In genomic region chr16:69754143-69754468, GRCh38 we compare ENCODE assay signal across 8 cellular contexts. TPM values are rescaled to one million over a fixed set of nuclear protein-coding genes. Genes with fewer than 3 reads are reported as not detected.
DNase-seq lines count a peak whose midpoint lies in the region; ATAC-seq and TF ChIP-seq lines count a peak whose summit lies in the region.

No MANE protein-coding gene starts in this region.

- TF ChIP-seq POLR2A in NB4 (IDR thresholded peaks at IDR 0.05; ENCODE audit: extremely low read depth, insufficient read length), result no peak

- peaks cover 34 to 46% (median 40%) of the 10 kb centered on the region in 11 experiments for H3K36me3 ChIP-seq in BLaER1 treated with 17β-estradiol and CSF1 and Interleukin-3, amounts not matched to agents 10 nM and 100 nM
- H3K36me3 ChIP-seq in effector memory CD4-positive, alpha-beta T cell (ENCODE audit: control insufficient read depth, insufficient read depth, low read length), result peaks cover 21% of the 10 kb centered on the region
- H3K36me3 ChIP-seq in neural cell (ENCODE audit: insufficient read depth, low read length), result no peaks in the 10 kb centered on the region

- no peak for TF ChIP-seq CTCF in NB4 (IDR thresholded peaks at IDR 0.05; ENCODE audit: low read depth, low read length)
- TF ChIP-seq CTCF in neural cell (IDR thresholded peaks at IDR 0.05; ENCODE audit: poor library complexity, severe bottlenecking), result no peak

- peak overlapping the region; percentile 45 for H2AFZ ChIP-seq in neural cell (ENCODE audit: low read depth, low read length)

- no peaks in the 10 kb centered on the region for H3K9me3 ChIP-seq in BLaER1 treated with 17β-estradiol and CSF1 and Interleukin-3, amounts not matched to agents 10 nM and 100 nM (replicated peaks in 1 of 11)
- no peaks in the 10 kb centered on the region for H3K9me3 ChIP-seq in effector memory CD4-positive, alpha-beta T cell (ENCODE audit: control insufficient read depth, low read length)
- no peaks in the 10 kb centered on the region for H3K9me3 ChIP-seq in neural cell (ENCODE audit: low read length)

- ATAC-seq in GM19463 (IDR thresholded peaks at IDR 0.05; ENCODE audit: unreplicated experiment) (no peak), HG02981 (IDR thresholded peaks at IDR 0.05; ENCODE audit: unreplicated experiment) (no peak)

- peaks cover 0 to 49% (median 40%) of the 10 kb centered on the region in 11 experiments; a peak in 16 of 22 replicates for H4K20me1 ChIP-seq in BLaER1 treated with 17β-estradiol and CSF1 and Interleukin-3, amounts not matched to agents 10 nM and 100 nM
- no peaks in the 10 kb centered on the region for H4K20me1 ChIP-seq in neural cell (ENCODE audit: insufficient read depth)

- no peak for TF ChIP-seq EP300 in neural cell (conservative IDR thresholded peaks at IDR 0.05; ENCODE audit: poor library complexity, severe bottlenecking)

- peak overlapping the region; percentile 78 to 99 (median 96) for H3K4me3 ChIP-seq in BLaER1 treated with 17β-estradiol and CSF1 and Interleukin-3, amounts not matched to agents 10 nM and 100 nM
- H3K4me3 ChIP-seq in NB4 (ENCODE audit: low read depth, low read length) (peak overlapping the region; percentile 92), neural cell (ENCODE audit: low read length) (peak overlapping the region; percentile 82)
- H3K4me3 ChIP-seq in effector memory CD4-positive, alpha-beta T cell (ENCODE audit: insufficient read depth, low read depth, low read length, poor library complexity, severe bottlenecking), result peak overlapping the region; percentile 99

- no peaks in the 10 kb centered on the region for H3F3A ChIP-seq in neural cell (ENCODE audit: insufficient read depth, low read length, poor library complexity, severe bottlenecking)

- TF ChIP-seq RAD21 in neural cell (conservative IDR thresholded peaks at IDR 0.05), result no peak

- H3K9ac ChIP-seq in BLaER1 treated with 17β-estradiol and CSF1 and Interleukin-3, amounts not matched to agents 10 nM and 100 nM, result peak overlapping the region; percentile 81 to 98 (median 93)
- peak overlapping the region; percentile 65 for H3K9ac ChIP-seq in neural cell (ENCODE audit: low read length)

- H3K9me2 ChIP-seq in neural cell (ENCODE audit: insufficient read depth, low read length), result no peaks in the 10 kb centered on the region

- no peaks in the 10 kb centered on the region for H3K27me3 ChIP-seq in BLaER1 treated with 17β-estradiol and CSF1 and Interleukin-3, amounts not matched to agents 10 nM and 100 nM
- no peaks in the 10 kb centered on the region for H3K27me3 ChIP-seq in effector memory CD4-positive, alpha-beta T cell (replicated peaks; ENCODE audit: control insufficient read depth, insufficient read depth, low read length, poor library complexity, severe bottlenecking)
- H3K27me3 ChIP-seq in neural cell (ENCODE audit: insufficient read depth, low read depth, low read length), result no peaks in the 10 kb centered on the region

- peak overlapping the region; percentile 73 to 95 (median 88) for H3K4me2 ChIP-seq in BLaER1 treated with 17β-estradiol and CSF1 and Interleukin-3, amounts not matched to agents 10 nM and 100 nM
- peak overlapping the region; percentile 90 for H3K4me2 ChIP-seq in neural cell (ENCODE audit: low read length)

- H3K79me2 ChIP-seq in neural cell (replicated peaks; ENCODE audit: insufficient read depth, low read length), result peaks cover 15% of the 10 kb centered on the region

- DNase-seq in NB4 (ENCODE audit: low read depth) (peak; percentile 17), ecto neural progenitor cell (ENCODE audit: low spot score) (no peak), hypothalamus (lab: John Stamatoyannopoulos, UW) (no peak)
- no peak for DNase-seq in effector memory CD4-positive, alpha-beta T cell

- peaks cover 17 to 23% (median 20%) of the 10 kb centered on the region in 10 experiments for H3K4me1 ChIP-seq in BLaER1 treated with 17β-estradiol and CSF1 and Interleukin-3, amounts not matched to agents 10 nM and 100 nM
- H3K4me1 ChIP-seq in effector memory CD4-positive, alpha-beta T cell (ENCODE audit: control insufficient read depth, insufficient read depth, low read length, poor library complexity, severe bottlenecking), result peaks cover 12% of the 10 kb centered on the region

- H3K27ac ChIP-seq in BLaER1 treated with 17β-estradiol and CSF1 and Interleukin-3, amounts not matched to agents 10 nM and 100 nM, result peak overlapping the region; percentile 51 to 97 (median 91)
- H3K27ac ChIP-seq in effector memory CD4-positive, alpha-beta T cell (ENCODE audit: insufficient read depth, low read length, poor library complexity, severe bottlenecking), result peak overlapping the region; percentile 90
- peak overlapping the region; percentile 33 for H3K27ac ChIP-seq in neural cell (ENCODE audit: low read length)

TF ChIP-seq in neural cell, 6 proteins besides CTCF, POLR2A, EP300 and RAD21:
- TF ChIP-seq SMC3 (conservative IDR thresholded peaks at IDR 0.05; ENCODE audit: poor library complexity), result no peak
- no peak for TF ChIP-seq TAF1 (IDR thresholded peaks at IDR 0.05; ENCODE audit: low read depth)
- TF ChIP-seq POLR2AphosphoS5 (IDR thresholded peaks at IDR 0.05), result no peak
- no peak for TF ChIP-seq EZH2 (IDR thresholded peaks at IDR 0.05; ENCODE audit: borderline replicate concordance, insufficient read depth, low read length, poor library complexity, severe bottlenecking)
- TF ChIP-seq MXI1 (conservative IDR thresholded peaks at IDR 0.05; ENCODE audit: poor library complexity, severe bottlenecking), result no peak
- no peak for TF ChIP-seq REST (IDR thresholded peaks at IDR 0.05; ENCODE audit: borderline replicate concordance)

RNA-seq across cellular contexts. Expression of gene NOB1, which starts 0.6 kb away (rescaled TPM):
- polyA plus RNA-seq in neural cell, result 8.7 and 12.8 TPM in 2 replicates
- 10.8 and 20.0 TPM in 2 replicates for polyA minus RNA-seq in neural cell

RNA-seq across cellular contexts. Expression of gene WWP2, which starts 8.0 kb away (rescaled TPM):
- 11.9 and 15.2 TPM in 2 replicates for polyA plus RNA-seq in neural cell
- 32.1 and 34.8 TPM in 2 replicates for polyA minus RNA-seq in neural cell

RNA-seq across cellular contexts. Expression of gene NQO1, which starts 27.7 kb away (rescaled TPM):
- polyA plus RNA-seq in neural cell, result 5.1 and 5.5 TPM in 2 replicates
- 1.4 and 2.4 TPM in 2 replicates for polyA minus RNA-seq in neural cell

Comparison
In these comparisons a context has a peak if more than half of its experiments do, and no peak if none do; other contexts are left out.
1. H3K27ac ChIP-seq: peak in every context shown above with its lines; median percentile 91 in BLaER1 treated with 17β-estradiol and CSF1 and Interleukin-3, amounts not matched to agents 10 nM and 100 nM; 90 in effector memory CD4-positive, alpha-beta T cell; 33 in neural cell.